In genomic region chr20:31682927-31683326, GRCh38 we compare ENCODE assay signal across 13 cellular contexts. TPM values are rescaled to one million over a fixed set of nuclear protein-coding genes. Genes with fewer than 3 reads are reported as not detected.
A peak's percentile ranks its signal among the peaks of the same experiment; 100 is the strongest.
DNase-seq lines count a peak whose midpoint lies in the region; TF ChIP-seq lines count a peak whose summit lies in the region.
"Had no signal": no experiment of that assay in that cellular context is flagged by ENCODE, and none has a peak within 500 bp of the region (broad histone marks: within the 10 kb centered on the region; RNA-seq: fewer than 3 reads in every experiment).

No MANE protein-coding gene starts in this region.

- peak overlapping the region; percentile 26 for H3K4me3 Mint-ChIP-seq in activated CD4-positive, alpha-beta T cell treated with anti-CD3 and anti-CD28 coated beads, Interleukin-2, amount 10 ng/mL, durations not matched to agents 24 days and 14 days
- H3K4me3 Mint-ChIP-seq in activated naive CD8-positive, alpha-beta T cell, result peak overlapping the region; percentile 60

- H3K4me1 ChIP-seq in Loucy (ENCODE audit: insufficient read depth, low read length, poor library complexity, severe bottlenecking) (peaks cover 85% of the 10 kb centered on the region), osteoblast (ENCODE audit: insufficient read depth, low read length) (peaks cover 21% of the 10 kb centered on the region)

- peak overlapping the region; percentile 36 for H3K27ac ChIP-seq in osteoblast (ENCODE audit: low read depth, low read length)
- H3K27ac ChIP-seq: neutrophil had no signal

- H3K4me2 ChIP-seq in Loucy (ENCODE audit: low read depth, low read length, poor library complexity, severe bottlenecking) (peak overlapping the region; percentile 54), osteoblast (ENCODE audit: insufficient read depth, low read length) (no peak overlapping the region)
- H3K4me2 ChIP-seq: A549 had no signal

- H3K79me2 ChIP-seq in Loucy (ENCODE audit: insufficient read depth, low read length) (peaks cover 92% of the 10 kb centered on the region), osteoblast (ENCODE audit: insufficient read depth, low read length) (peaks cover 96% of the 10 kb centered on the region)

- H3K27me3 ChIP-seq in Loucy (ENCODE audit: insufficient read depth, low read length, poor library complexity, severe bottlenecking) (no peaks in the 10 kb centered on the region), osteoblast (ENCODE audit: insufficient read depth, low read length) (no peaks in the 10 kb centered on the region)
- H3K27me3 ChIP-seq: MG63, neutrophil had no signal

- no peaks in the 10 kb centered on the region for H3K27me3 Mint-ChIP-seq in activated CD4-positive, alpha-beta T cell treated with anti-CD3 and anti-CD28 coated beads, Interleukin-2, amount 10 ng/mL, durations not matched to agents 24 days and 14 days
- H3K27me3 Mint-ChIP-seq in activated naive CD8-positive, alpha-beta T cell, result no peaks in the 10 kb centered on the region

- H3K9me3 ChIP-seq in Loucy (ENCODE audit: insufficient read depth, low read depth, low read length) (no peaks in the 10 kb centered on the region), osteoblast (ENCODE audit: low read depth, low read length) (no peaks in the 10 kb centered on the region)
- H3K9me3 ChIP-seq: A549, MG63, neutrophil had no signal

- H3K9me2 ChIP-seq in Loucy (replicated peaks; ENCODE audit: low read depth, low read length), result no peaks in the 10 kb centered on the region

- intact Hi-C loops in activated CD4-positive, alpha-beta T cell treated with anti-CD3 and anti-CD28 coated beads, Interleukin-2, amount 10 ng/mL, durations not matched to agents 24 days and 14 days (cut with micrococcal nuclease), result no loop called here

- no peak for DNase-seq in activated CD4-positive, alpha-beta T cell treated with anti-CD3 and anti-CD28 coated beads, Interleukin-2, amount 10 ng/mL, durations not matched to agents 24 days and 14 days
- DNase-seq in activated CD4-positive, alpha-beta T cell treated with anti-CD3 and anti-CD28 coated beads for 4 hours, result no peak
- DNase-seq in osteoblast (ENCODE audit: insufficient read length, low spot score, missing footprints) (no peak), LoVo (ENCODE audit: low spot score) (no peak), NCI-H524 (lab: John Stamatoyannopoulos, UW) (no peak), NAMALWA (ENCODE audit: low spot score) (no peak)
- DNase-seq: glutamatergic neuron, MG63 had no signal

- H4K20me1 ChIP-seq in Loucy (ENCODE audit: insufficient read depth, low read length, poor library complexity, severe bottlenecking) (no peaks in the 10 kb centered on the region), osteoblast (ENCODE audit: insufficient read depth, low read length) (peaks cover 22% of the 10 kb centered on the region)

- peak overlapping the region; percentile 71 for H3K27ac Mint-ChIP-seq in activated CD4-positive, alpha-beta T cell treated with anti-CD3 and anti-CD28 coated beads, Interleukin-2, amount 10 ng/mL, durations not matched to agents 24 days and 14 days
- H3K27ac Mint-ChIP-seq in activated naive CD8-positive, alpha-beta T cell, result peak overlapping the region; percentile 76

- H2AFZ ChIP-seq in Loucy (ENCODE audit: low read length), result no peak overlapping the region
- H2AFZ ChIP-seq in osteoblast (ENCODE audit: low read length), result no peak overlapping the region

- peaks cover 89% of the 10 kb centered on the region for H3K36me3 Mint-ChIP-seq in activated CD4-positive, alpha-beta T cell treated with anti-CD3 and anti-CD28 coated beads, Interleukin-2, amount 10 ng/mL, durations not matched to agents 24 days and 14 days (ENCODE audit: low read depth)
- H3K36me3 Mint-ChIP-seq in activated naive CD8-positive, alpha-beta T cell, result peaks cover 41% of the 10 kb centered on the region

- TF ChIP-seq CTCF in Loucy (conservative IDR thresholded peaks at IDR 0.05; ENCODE audit: low read length) (no peak), osteoblast (IDR thresholded peaks at IDR 0.05; ENCODE audit: extremely low read depth, low read depth, low read length) (no peak)

- H3K4me3 ChIP-seq in Loucy (ENCODE audit: low read length, poor library complexity, severe bottlenecking) (peak overlapping the region; percentile 15), osteoblast (ENCODE audit: insufficient read depth, low read length) (no peak overlapping the region)
- H3K4me3 ChIP-seq: A549, MG63, skin epidermis had no signal

- H3K9ac ChIP-seq in Loucy (ENCODE audit: low read depth, low read length, poor library complexity, severe bottlenecking), result peak overlapping the region; percentile 59

- 0 out of 2 replicates have a peak, but pooled peaks cover 10% of the 10 kb centered on the region for H3F3A ChIP-seq in Loucy (ENCODE audit: low read depth)

- H3K9me3 Mint-ChIP-seq in activated CD4-positive, alpha-beta T cell treated with anti-CD3 and anti-CD28 coated beads, Interleukin-2, amount 10 ng/mL, durations not matched to agents 24 days and 14 days, result no peaks in the 10 kb centered on the region
- H3K9me3 Mint-ChIP-seq in activated naive CD8-positive, alpha-beta T cell (ENCODE audit: low read depth), result no peaks in the 10 kb centered on the region

- H3K4me1 Mint-ChIP-seq in activated CD4-positive, alpha-beta T cell treated with anti-CD3 and anti-CD28 coated beads, Interleukin-2, amount 10 ng/mL, durations not matched to agents 24 days and 14 days, result peaks cover 84% of the 10 kb centered on the region
- H3K4me1 Mint-ChIP-seq in activated naive CD8-positive, alpha-beta T cell (ENCODE audit: low read depth), result peaks cover 86% of the 10 kb centered on the region

- peaks cover 25% of the 10 kb centered on the region; the same call in 1 of the 2 replicates for H3K36me3 ChIP-seq in Loucy (ENCODE audit: insufficient read depth, low read length)
- H3K36me3 ChIP-seq in osteoblast (ENCODE audit: insufficient read depth, low read length), result peaks cover 55% of the 10 kb centered on the region

RNA-seq across cellular contexts. Expression of gene BCL2L1, which starts 39.7 kb away (rescaled TPM):
- total RNA-seq in activated CD4-positive, alpha-beta T cell treated with anti-CD3 and anti-CD28 coated beads, Interleukin-2, amount 10 ng/mL, durations not matched to agents 24 days and 14 days, result 379 and 381 TPM in 2 replicates
- total RNA-seq in osteoblast, result 127 and 136 TPM in 2 replicates

RNA-seq across cellular contexts. Expression of gene COX4I2, which starts 45.2 kb away (rescaled TPM):
- not detected in 2 replicates for total RNA-seq in activated CD4-positive, alpha-beta T cell treated with anti-CD3 and anti-CD28 coated beads, Interleukin-2, amount 10 ng/mL, durations not matched to agents 24 days and 14 days
- not detected in 2 replicates for total RNA-seq in osteoblast

RNA-seq across cellular contexts. Expression of gene TPX2, which starts 56.2 kb away (rescaled TPM):
- total RNA-seq in activated CD4-positive, alpha-beta T cell treated with anti-CD3 and anti-CD28 coated beads, Interleukin-2, amount 10 ng/mL, durations not matched to agents 24 days and 14 days, result 60.1 and 61.3 TPM in 2 replicates
- 16.2 and 18.5 TPM in 2 replicates for total RNA-seq in osteoblast
